ENCODE assay signal across 7 cellular contexts in genomic region chr6:75604294-75604693, GRCh38. TPM values are rescaled to one million over a fixed set of nuclear protein-coding genes. Genes with fewer than 3 reads are reported as not detected.
DNase-seq lines count a peak whose midpoint lies in the region; ATAC-seq, FAIRE-seq and TF ChIP-seq lines count a peak whose summit lies in the region.

No MANE protein-coding gene starts in this region.

- no peaks in the 10 kb centered on the region for H3K9me3 Mint-ChIP-seq in GM23338

- H3K79me2 ChIP-seq in GM23338 (replicated peaks; ENCODE audit: insufficient read depth) (peaks cover 79% of the 10 kb centered on the region), OCI-LY3 (ENCODE audit: low read length) (peaks cover 87% of the 10 kb centered on the region), endothelial cell of umbilical vein (ENCODE audit: control insufficient read depth, insufficient read depth, low read length) (peaks cover 81% of the 10 kb centered on the region)

- FAIRE-seq in endothelial cell of umbilical vein (lab: Jason Lieb, UNC) (no peak), D721Med (lab: Jason Lieb, UNC) (no peak)

- CTCF ChIA-PET in endothelial cell of umbilical vein (lab: Charles Lee), result interaction anchor here (1.8 kb wide), 1 partner anchor 337 kb away, joined by 5 read pairs; no protein-coding TSS in a partner anchor

- H3K9ac ChIP-seq in OCI-LY3 (ENCODE audit: low read length) (no peak overlapping the region), endothelial cell of umbilical vein (replicated peaks; ENCODE audit: extremely low read depth, insufficient read depth, low read length) (no peak overlapping the region)

- H3K27ac Mint-ChIP-seq in GM23338, result no peak overlapping the region

- no peak for TF ChIP-seq CTCF in GM23338 (conservative IDR thresholded peaks at IDR 0.05; ENCODE audit: low read depth in 2 of 2)
- no peak for TF ChIP-seq CTCF in OCI-LY3 (IDR thresholded peaks at IDR 0.05; ENCODE audit: low read depth, low read length)
- TF ChIP-seq CTCF in endothelial cell of umbilical vein (IDR thresholded peaks at IDR 0.05; ENCODE audit: extremely low read depth in 1 of 2, insufficient read depth in 1 of 2, low read depth in 1 of 2, low read length in 2 of 2), result no peak
- TF ChIP-seq CTCF in retinal pigment epithelial cell (conservative IDR thresholded peaks at IDR 0.05; ENCODE audit: low read depth, low read length), result no peak
- TF ChIP-seq CTCF in omental fat pad (IDR thresholded peaks at IDR 0.05), result no peak
- TF ChIP-seq CTCF in D721Med (IDR thresholded peaks at IDR 0.05; ENCODE audit: insufficient read depth, missing control alignments), result no peak

- dilution Hi-C loops in endothelial cell of umbilical vein (cut with MboI; ENCODE audit: extremely low pct_ligation_motif_present, low sequenced_read_pairs), result no loop called here

- no peaks in the 10 kb centered on the region for H3K36me3 ChIP-seq in GM23338 (ENCODE audit: insufficient read depth)
- H3K36me3 ChIP-seq in OCI-LY3 (replicated peaks; ENCODE audit: low read depth, low read length), result peaks cover 6% of the 10 kb centered on the region
- H3K36me3 ChIP-seq in endothelial cell of umbilical vein (ENCODE audit: control insufficient read depth in 2 of 2, extremely low read depth in 1 of 2, insufficient read depth in 2 of 2, low read length in 2 of 2), result no peaks in the 10 kb centered on the region

- H4K20me1 ChIP-seq in GM23338 (replicated peaks; ENCODE audit: insufficient read depth) (peaks cover 22% of the 10 kb centered on the region), OCI-LY3 (ENCODE audit: insufficient read depth, low read length) (peaks cover 51% of the 10 kb centered on the region), endothelial cell of umbilical vein (replicated peaks; ENCODE audit: control insufficient read depth, extremely low read depth, insufficient read depth, low read length) (peaks cover 11% of the 10 kb centered on the region)

- no peaks in the 10 kb centered on the region for H3K27me3 ChIP-seq in GM23338 (ENCODE audit: insufficient read depth)
- no peaks in the 10 kb centered on the region for H3K27me3 ChIP-seq in OCI-LY3 (ENCODE audit: low read depth, low read length)
- no peaks in the 10 kb centered on the region for H3K27me3 ChIP-seq in endothelial cell of umbilical vein (ENCODE audit: control insufficient read depth in 2 of 2, insufficient read depth in 2 of 2, low read length in 2 of 2)

- H3K36me3 Mint-ChIP-seq in GM23338 (ENCODE audit: low read depth), result peaks cover 11% of the 10 kb centered on the region; the same call in 2 of the 3 replicates

- H3K27me3 Mint-ChIP-seq in GM23338 (ENCODE audit: insufficient read depth, low read depth, poor library complexity), result peaks cover 10% of the 10 kb centered on the region

- H3K27ac ChIP-seq in GM23338 (ENCODE audit: low read depth), result no peak overlapping the region
- no peak overlapping the region for H3K27ac ChIP-seq in OCI-LY3 (ENCODE audit: low read length)
- no peak overlapping the region for H3K27ac ChIP-seq in endothelial cell of umbilical vein (ENCODE audit: insufficient read depth, low read depth, low read length)

- H3K4me2 ChIP-seq in GM23338 (peak overlapping the region; percentile 87), OCI-LY3 (ENCODE audit: low read length) (peak overlapping the region; percentile 85; the same call in 1 of the 2 replicates), endothelial cell of umbilical vein (ENCODE audit: insufficient read depth, low read length) (peak overlapping the region; percentile 97)

- TF ChIP-seq POLR2A in endothelial cell of umbilical vein (IDR thresholded peaks at IDR 0.05; ENCODE audit: low read depth, low read length), result no peak

- ATAC-seq in GM23338 (no peak), omental fat pad (ENCODE audit: low FRiP score) (no peak)

- H3F3A ChIP-seq in GM23338 (replicated peaks; ENCODE audit: low read depth), result no peaks in the 10 kb centered on the region

- peak overlapping the region; percentile 98 for H3K4me3 Mint-ChIP-seq in GM23338

- no peaks in the 10 kb centered on the region for H3K9me2 ChIP-seq in GM23338 (ENCODE audit: insufficient read depth)

- BruUV-seq in endothelial cell of umbilical vein (replicated peaks; lab: Mats Ljungman, UMichigan), result no TSS peak

- intact Hi-C loops in endothelial cell of umbilical vein (cut with micrococcal nuclease) (loop anchor here (5.0 kb wide), 1 partner anchor 148 kb away; no protein-coding TSS in a partner anchor), posterior vena cava (cut with DNase I) (no loop called here)

- peak overlapping the region; percentile 86 for H3K4me3 ChIP-seq in GM23338
- peak overlapping the region; percentile 97; the same call in 1 of the 2 replicates for H3K4me3 ChIP-seq in OCI-LY3 (ENCODE audit: low read length)
- peak overlapping the region in 1 of 3 experiments; percentile 95 for H3K4me3 ChIP-seq in endothelial cell of umbilical vein (replicated peaks in 1 of 3; ENCODE audit: insufficient read depth in 1 of 3, low read depth in 1 of 3, low read length in 3 of 3)
- H3K4me3 ChIP-seq in retinal pigment epithelial cell (ENCODE audit: low read length), result peak overlapping the region; percentile 86

- H3K9me3 ChIP-seq in OCI-LY3 (ENCODE audit: insufficient read depth, low read length) (no peaks in the 10 kb centered on the region), endothelial cell of umbilical vein (replicated peaks; ENCODE audit: control insufficient read depth, insufficient read depth, low read length) (no peaks in the 10 kb centered on the region)

- H3K9me1 ChIP-seq in endothelial cell of umbilical vein (replicated peaks; ENCODE audit: control insufficient read depth, extremely low read depth, insufficient read depth, low read length), result no peaks in the 10 kb centered on the region

- peaks cover 45% of the 10 kb centered on the region for H3K4me1 Mint-ChIP-seq in GM23338

- no peak for DNase-seq in GM23338 (ENCODE audit: low spot score)
- no peak for DNase-seq in endothelial cell of umbilical vein (ENCODE audit: low read depth, low spot score)
- DNase-seq in retinal pigment epithelial cell (ENCODE audit: low read depth), result no peak
- no peak for DNase-seq in omental fat pad (ENCODE audit: low spot score)
- DNase-seq in D721Med (ENCODE audit: insufficient read length, low spot score), result no peak
- DNase-seq in posterior vena cava (ENCODE audit: low spot score), result no peak

- H2AFZ ChIP-seq in GM23338, result no peak overlapping the region
- no peak overlapping the region for H2AFZ ChIP-seq in OCI-LY3 (ENCODE audit: low read depth, low read length)
- no peak overlapping the region for H2AFZ ChIP-seq in endothelial cell of umbilical vein (ENCODE audit: low read depth, low read length)

- POLR2A ChIA-PET in endothelial cell of umbilical vein (lab: Charles Lee), result no interaction called here

- peaks cover 31% of the 10 kb centered on the region for H3K4me1 ChIP-seq in GM23338 (ENCODE audit: insufficient read depth)
- peaks cover 38% of the 10 kb centered on the region for H3K4me1 ChIP-seq in OCI-LY3 (ENCODE audit: low read length)
- H3K4me1 ChIP-seq in endothelial cell of umbilical vein (ENCODE audit: control insufficient read depth, extremely low read depth, insufficient read depth, low read length), result peaks cover 21% of the 10 kb centered on the region

TF ChIP-seq in GM23338, 12 proteins besides CTCF, POLR2A, EP300 and RAD21:
- TF ChIP-seq ZNF331 (CRISPR knock-in tag; IDR thresholded peaks at IDR 0.05; ENCODE audit: low read depth) (no peak), POLR2AphosphoS5 (IDR thresholded peaks at IDR 0.05; ENCODE audit: low read depth) (no peak), JUNB (IDR thresholded peaks at IDR 0.05; ENCODE audit: unreplicated experiment) (no peak)

TF ChIP-seq in endothelial cell of umbilical vein, 7 proteins besides CTCF, POLR2A, EP300 and RAD21:
- TF ChIP-seq EZH2 (IDR thresholded peaks at IDR 0.05; ENCODE audit: borderline replicate concordance, low read depth, low read length, severe bottlenecking) (no peak), MAX (IDR thresholded peaks at IDR 0.05; ENCODE audit: insufficient read depth, insufficient read length) (no peak), GATA2 (IDR thresholded peaks at IDR 0.05; ENCODE audit: insufficient read depth, insufficient read length, low read depth, low read length) (no peak), FOS (IDR thresholded peaks at IDR 0.05; ENCODE audit: borderline replicate concordance, insufficient read depth, low read length) (no peak), JUN (IDR thresholded peaks at IDR 0.05; ENCODE audit: borderline replicate concordance, insufficient read depth, insufficient read length, low read depth) (no peak), MYC (IDR thresholded peaks at IDR 0.05; ENCODE audit: low read depth, low read length) (no peak), POLR2AphosphoS5 (IDR thresholded peaks at IDR 0.05; ENCODE audit: insufficient read depth, low read depth, low read length) (no peak)

RNA-seq across cellular contexts. Expression of gene SENP6, which starts 2.6 kb away (rescaled TPM):
- 108 and 114 TPM in 2 replicates for total RNA-seq in GM23338 (2014; rRNA removed; shearing (Covaris generic))
- polyA plus RNA-seq in GM23338 (2016; fragmentation: Nextera tagmentation; extraction: Ambion mirVana) (62.5 and 66.6 TPM in 2 replicates), endothelial cell of umbilical vein (7.8 and 11.5 TPM in 2 replicates)
- total RNA-seq in endothelial cell of umbilical vein (97.7 and 99.1 TPM in 2 replicates), omental fat pad (100 to 1,000 TPM in 2 of 4 donors, 10 to 100 TPM in 2; 88.2 to 134 (median 110) TPM), posterior vena cava (100 to 1,000 TPM in 1 of 2 donors, 10 to 100 TPM in 1; 98.5 to 109 TPM)
- 20.6 TPM in 2 replicates for polyA plus RNA-seq in endothelial cell of umbilical vein (2011; cell fraction: cytosol; rRNA removed)
- polyA plus RNA-seq in endothelial cell of umbilical vein (2011; cell fraction: nucleus; rRNA removed), result 72.7 and 103 TPM in 2 replicates
- polyA plus RNA-seq in endothelial cell of umbilical vein (2012), result 40.2 and 54.0 TPM in 2 replicates
- 25.0 and 25.3 TPM in 2 replicates for polyA minus RNA-seq in endothelial cell of umbilical vein
- polyA minus RNA-seq in endothelial cell of umbilical vein (2011; cell fraction: cytosol; rRNA and poly(A)+ RNA removed), result 23.7 TPM
- polyA minus RNA-seq in endothelial cell of umbilical vein (2011; cell fraction: nucleus; rRNA and poly(A)+ RNA removed), result 113 and 147 TPM in 2 replicates
